ENCODE assay signal across 27 cellular contexts in the genomic region with DNA sequence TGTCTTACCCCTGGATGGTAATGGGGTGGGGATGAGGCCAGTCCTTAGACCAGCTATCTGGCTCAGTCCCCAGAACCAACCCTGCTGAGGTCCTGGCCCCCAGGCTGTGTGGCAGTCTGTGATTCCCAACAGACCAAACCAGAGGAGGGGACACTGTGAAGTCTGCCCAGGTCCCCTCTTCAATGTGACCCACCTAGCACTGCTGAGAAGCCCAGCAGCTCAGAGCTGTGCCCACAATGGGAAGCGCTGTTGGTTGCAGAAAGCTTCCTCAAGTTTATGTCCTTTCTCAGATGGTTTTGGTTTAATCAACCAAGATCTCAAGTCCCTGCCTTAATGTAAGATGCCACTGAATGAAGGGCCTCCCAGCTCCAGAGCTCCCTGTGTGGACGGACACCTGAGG.
"Had no signal": no experiment of that assay in that cellular context is flagged by ENCODE, and none has a peak within 500 bp of the region (broad histone marks: within the 10 kb centered on the region; RNA-seq: fewer than 3 reads in every experiment).

No MANE protein-coding gene starts in this region.

- H3K9me3 Mint-ChIP-seq: activated CD4-positive, alpha-beta T cell treated with anti-CD3 and anti-CD28 coated beads, Interleukin-2, amount 10 ng/mL, durations not matched to agents 24 days and 14 days; activated naive CD4-positive, alpha-beta T cell treated with anti-CD3 and anti-CD28 coated beads for 36 hours; activated T-cell treated with anti-CD3 and anti-CD28 coated beads, Interleukin-2, amount 50 U/mL, for 4 hours; activated T-helper 17 cell treated with anti-CD3 and anti-CD28 coated beads, Interleukin-2, amount 50 U/mL, for 72 hours; T-cell had no signal

- H3K4me3 Mint-ChIP-seq: activated B cell treated with CpG ODN at 0.5 μM for 24 hours; activated CD4-positive, alpha-beta T cell treated with anti-CD3 and anti-CD28 coated beads, Interleukin-2, amount 10 ng/mL, durations not matched to agents 24 days and 14 days; activated CD8-positive, alpha-beta memory T cell treated with anti-CD3 and anti-CD28 coated beads, Interleukin-2, amount 10 ng/mL, durations not matched to agents 7 days and 5 days; activated naive CD4-positive, alpha-beta T cell treated with anti-CD3 and anti-CD28 coated beads for 36 hours; activated naive CD8-positive, alpha-beta T cell; activated T-cell treated with anti-CD3 and anti-CD28 coated beads, Interleukin-2, amount 50 U/mL, for 4 hours; activated T-helper 17 cell treated with anti-CD3 and anti-CD28 coated beads, Interleukin-2, amount 50 U/mL, for 72 hours; T-cell had no signal

- ATAC-seq: activated CD8-positive, alpha-beta memory T cell treated with anti-CD3 and anti-CD28 coated beads, Interleukin-2, amount 10 ng/mL, durations not matched to agents 7 days and 5 days; activated T-cell treated with anti-CD3 and anti-CD28 coated beads, Interleukin-2, amount 50 U/mL, for 4 hours; activated T-helper 17 cell treated with anti-CD3 and anti-CD28 coated beads, Interleukin-2, amount 50 U/mL, for 72 hours; Panc1; Right ventricle myocardium inferior; T-cell had no signal

- H3K27ac Mint-ChIP-seq: activated B cell treated with CpG ODN at 0.5 μM for 24 hours; activated CD4-positive, alpha-beta T cell treated with anti-CD3 and anti-CD28 coated beads, Interleukin-2, amount 10 ng/mL, durations not matched to agents 24 days and 14 days; activated CD8-positive, alpha-beta memory T cell treated with anti-CD3 and anti-CD28 coated beads, Interleukin-2, amount 10 ng/mL, durations not matched to agents 7 days and 5 days; activated naive CD4-positive, alpha-beta T cell treated with anti-CD3 and anti-CD28 coated beads for 36 hours; activated naive CD8-positive, alpha-beta T cell; activated T-helper 17 cell treated with anti-CD3 and anti-CD28 coated beads, Interleukin-2, amount 50 U/mL, for 72 hours had no signal

- H3K27me3 Mint-ChIP-seq: activated naive CD8-positive, alpha-beta T cell had no signal

- H3K27ac ChIP-seq: SK-N-MC had no signal

- DNase-seq: activated B cell treated with CpG ODN at 0.5 μM for 24 hours; activated CD4-positive, alpha-beta T cell treated with anti-CD3 and anti-CD28 coated beads for 1 hour; activated CD4-positive, alpha-beta T cell treated with anti-CD3 and anti-CD28 coated beads, Interleukin-2, amount 10 ng/mL, durations not matched to agents 24 days and 14 days; activated CD4-positive, alpha-beta T cell treated with anti-CD3 and anti-CD28 coated beads, Interleukin-2, amount 50 U/mL, for 48 hours; activated CD8-positive, alpha-beta memory T cell treated with anti-CD3 and anti-CD28 coated beads, Interleukin-2, amount 10 ng/mL, durations not matched to agents 7 days and 5 days; activated gamma-delta T cell; activated naive CD4-positive, alpha-beta T cell treated with anti-CD3 and anti-CD28 coated beads for 36 hours; activated T-cell treated with anti-CD3 and anti-CD28 coated beads, Interleukin-2, amount 50 U/mL, for 4 hours; amygdala; MM.1S; NCI-H1105; NCI-H1436; NCI-H1694 treated with DMSO at 0.1 percent for 48 hours; NCI-H2029 treated with DMSO at 0.1 percent for 48 hours; NCI-H510A treated with DMSO at 0.1 percent for 48 hours; NCI-H69; NK-92 treated with Interleukin-12 subunit alpha and Interleukin-12 subunit beta, amount 100 ng/mL, for 24 hours; OCI-M1; RPMI8226; T-cell; T-helper 2 cell; T1000 had no signal

- H3K4me1 Mint-ChIP-seq: activated CD4-positive, alpha-beta T cell treated with anti-CD3 and anti-CD28 coated beads, Interleukin-2, amount 10 ng/mL, durations not matched to agents 24 days and 14 days; activated T-helper 17 cell treated with anti-CD3 and anti-CD28 coated beads, Interleukin-2, amount 50 U/mL, for 72 hours had no signal

- H3K4me3 ChIP-seq: SK-N-MC had no signal

- H3K36me3 Mint-ChIP-seq: activated CD8-positive, alpha-beta memory T cell treated with anti-CD3 and anti-CD28 coated beads, Interleukin-2, amount 10 ng/mL, durations not matched to agents 7 days and 5 days; activated naive CD8-positive, alpha-beta T cell; T-cell had no signal
